Comparison of ENCODE assay signal across 12 cellular contexts in the genomic region with DNA sequence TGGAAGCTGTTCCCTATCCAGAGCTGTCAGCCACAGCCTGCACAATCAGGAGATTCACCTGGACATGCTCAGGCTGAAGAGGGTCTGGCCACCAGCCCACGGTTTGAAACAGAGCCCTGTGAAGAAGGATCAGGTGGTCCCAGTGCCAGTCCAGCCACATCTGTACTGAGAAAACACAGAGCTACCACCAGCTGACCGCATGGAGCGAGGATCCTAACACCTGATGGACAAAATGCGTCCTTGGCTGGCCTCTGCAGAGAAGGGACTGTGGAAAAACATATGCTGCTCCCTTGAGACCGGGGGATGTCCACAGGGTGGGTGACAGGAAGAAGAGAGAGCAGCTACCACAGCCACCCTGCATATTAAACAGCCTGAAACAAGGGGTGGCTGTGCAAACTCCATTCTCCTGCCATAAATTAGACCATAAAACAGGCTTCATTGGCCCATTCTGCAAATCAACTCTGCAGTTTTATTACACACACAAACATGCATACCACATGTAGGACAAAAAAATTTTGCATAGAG.
DNase-seq lines count a peak whose midpoint lies in the region; ATAC-seq and TF ChIP-seq lines count a peak whose summit lies in the region.
"Had no signal": no experiment of that assay in that cellular context is flagged by ENCODE, and none has a peak within 500 bp of the region (broad histone marks: within the 10 kb centered on the region; RNA-seq: fewer than 3 reads in every experiment).

No MANE protein-coding gene starts in this region.

- H3K4me3 ChIP-seq in heart right ventricle (no peak overlapping the region), left ventricle myocardium inferior (no peak overlapping the region), Loucy (ENCODE audit: low read length, poor library complexity, severe bottlenecking) (peak overlapping the region; percentile 13), colonic mucosa (no peak overlapping the region), transverse colon (peak overlapping the region in 1 of 4 donors; percentile 8)
- H3K4me3 ChIP-seq: ascending aorta had no signal

- no peak for TF ChIP-seq EP300 in transverse colon (IDR thresholded peaks at IDR 0.05; ENCODE audit: low read depth)

- H3K4me2 ChIP-seq in Loucy (ENCODE audit: low read depth, low read length, poor library complexity, severe bottlenecking), result peak overlapping the region; percentile 22

- no peaks in the 10 kb centered on the region for H4K20me1 ChIP-seq in Loucy (ENCODE audit: insufficient read depth, low read length, poor library complexity, severe bottlenecking)

- TF ChIP-seq CTCF in heart right ventricle (IDR thresholded peaks at IDR 0.05), result no peak
- no peak for TF ChIP-seq CTCF in left ventricle myocardium inferior (IDR thresholded peaks at IDR 0.05; ENCODE audit: borderline replicate concordance)
- no peak for TF ChIP-seq CTCF in Loucy (conservative IDR thresholded peaks at IDR 0.05; ENCODE audit: low read length)
- no peak for TF ChIP-seq CTCF in colonic mucosa (IDR thresholded peaks at IDR 0.05)
- no peak for TF ChIP-seq CTCF in transverse colon (IDR thresholded peaks at IDR 0.05)

- TF ChIP-seq POLR2A in transverse colon (IDR thresholded peaks at IDR 0.05), result no peak

- H3K9me3 ChIP-seq in heart right ventricle, result no peaks in the 10 kb centered on the region
- H3K9me3 ChIP-seq in left ventricle myocardium inferior (replicated peaks), result no peaks in the 10 kb centered on the region
- H3K9me3 ChIP-seq in Loucy (ENCODE audit: insufficient read depth, low read depth, low read length), result no peaks in the 10 kb centered on the region
- H3K9me3 ChIP-seq in colonic mucosa, result no peaks in the 10 kb centered on the region
- no peaks in the 10 kb centered on the region for H3K9me3 ChIP-seq in transverse colon
- H3K9me3 ChIP-seq: ascending aorta had no signal

- in situ Hi-C loops in transverse colon (cut with MboI; ENCODE audit: low pct_ligation_motif_present in 1 of 4, low pct_unique_long_range_greater_than_20kb in 1 of 4, low sequenced_read_pairs in 3 of 4), result no loop called here

- no peaks in the 10 kb centered on the region for H3K27me3 ChIP-seq in heart right ventricle
- no peaks in the 10 kb centered on the region for H3K27me3 ChIP-seq in left ventricle myocardium inferior (ENCODE audit: low read depth)
- H3K27me3 ChIP-seq in Loucy (ENCODE audit: insufficient read depth, low read length, poor library complexity, severe bottlenecking), result no peaks in the 10 kb centered on the region
- H3K27me3 ChIP-seq in colonic mucosa, result no peaks in the 10 kb centered on the region
- H3K27me3 ChIP-seq in transverse colon, result no peaks in the 10 kb centered on the region
- H3K27me3 ChIP-seq: ascending aorta had no signal

- H3K4me1 ChIP-seq in heart right ventricle (peaks cover 4 to 93% (median 34%) of the 10 kb centered on the region in 9 donors), left ventricle myocardium inferior (peaks cover 68% of the 10 kb centered on the region), Loucy (ENCODE audit: insufficient read depth, low read length, poor library complexity, severe bottlenecking) (peaks cover 37% of the 10 kb centered on the region), colonic mucosa (peaks cover 36% of the 10 kb centered on the region), transverse colon (peaks cover 62 to 98% (median 81%) of the 10 kb centered on the region in 4 donors)

- peaks cover 20% of the 10 kb centered on the region for H3K79me2 ChIP-seq in Loucy (ENCODE audit: insufficient read depth, low read length)

- peak in 5 of 8 donors; percentile 10 to 46 (median 31) for ATAC-seq in heart right ventricle
- ATAC-seq: HCT116 had no signal

- DNase-seq in heart right ventricle, result peak in 1 of 2 donors; percentile 40
- DNase-seq in left ventricle myocardium inferior, result no peak
- peak; percentile 46 for DNase-seq in colonic mucosa
- no peak for DNase-seq in transverse colon
- DNase-seq in DMS53 (lab: John Stamatoyannopoulos, UW), result no peak
- DNase-seq in NCI-H345 treated with DMSO at 0.1 percent for 48 hours (lab: John Stamatoyannopoulos, UW; ENCODE audit: unreplicated experiment), result no peak
- DNase-seq in KG1 (lab: John Stamatoyannopoulos, UW), result no peak
- DNase-seq: NCI-H226; stimulated activated CD4-positive, alpha-beta T cell treated with anti-CD3 and anti-CD28 coated beads, Interleukin-4, amount 100 ng/mL, for 1 hour had no signal

- H3K27ac ChIP-seq in heart right ventricle (no peak overlapping the region), left ventricle myocardium inferior (replicated peaks) (no peak overlapping the region), colonic mucosa (peak overlapping the region; percentile 75), transverse colon (peak overlapping the region; percentile 80 to 88 (median 84))
- H3K27ac ChIP-seq: ascending aorta had no signal

- no peaks in the 10 kb centered on the region for H3K9me2 ChIP-seq in Loucy (replicated peaks; ENCODE audit: low read depth, low read length)

- no peak overlapping the region for H2AFZ ChIP-seq in Loucy (ENCODE audit: low read length)

- WGBS in heart right ventricle, 2 donors, result 55 to 60% methylated on average over 5 of the region's 5 CpGs
- WGBS in transverse colon (ENCODE audit: low coverage in 1 of 2), 2 donors, result 20 to 40% methylated on average over 1 to 5 of the region's 5 CpGs

- H3F3A ChIP-seq in Loucy (ENCODE audit: low read depth), result no peaks in the 10 kb centered on the region

- H3K9ac ChIP-seq in Loucy (ENCODE audit: low read depth, low read length, poor library complexity, severe bottlenecking), result no peak overlapping the region
- H3K9ac ChIP-seq in colonic mucosa (ENCODE audit: low read depth in 2 of 2, low read length in 2 of 2), result peak overlapping the region in 1 of 2 donors; percentile 77

- intact Hi-C loops in heart right ventricle (cut with DNase I) (loop anchor here in 1 of 10 donors (10.0 kb wide), 1 partner anchor 58 kb away; no protein-coding TSS in a partner anchor), left ventricle myocardium inferior (cut with micrococcal nuclease) (no loop called here), colonic mucosa (cut with DNase I) (no loop called here), transverse colon (cut with DNase I; ENCODE audit: low total_unique reads) (no loop called here)

- H3K36me3 ChIP-seq in heart right ventricle (no peaks in the 10 kb centered on the region), left ventricle myocardium inferior (no peaks in the 10 kb centered on the region), Loucy (ENCODE audit: insufficient read depth, low read length) (no peaks in the 10 kb centered on the region), colonic mucosa (no peaks in the 10 kb centered on the region), transverse colon (no peaks in the 10 kb centered on the region)
- H3K36me3 ChIP-seq: ascending aorta had no signal

Comparison
In these comparisons a context has a peak if more than half of its experiments do, and no peak if none do; other contexts are left out.
1. H3K27ac ChIP-seq: peak in colonic mucosa (single experiment) and transverse colon (4 of 4); none in heart right ventricle (0 of 10) and left ventricle myocardium inferior (single experiment).